8 cellular contexts compared by ENCODE assay signal in the genomic region with DNA sequence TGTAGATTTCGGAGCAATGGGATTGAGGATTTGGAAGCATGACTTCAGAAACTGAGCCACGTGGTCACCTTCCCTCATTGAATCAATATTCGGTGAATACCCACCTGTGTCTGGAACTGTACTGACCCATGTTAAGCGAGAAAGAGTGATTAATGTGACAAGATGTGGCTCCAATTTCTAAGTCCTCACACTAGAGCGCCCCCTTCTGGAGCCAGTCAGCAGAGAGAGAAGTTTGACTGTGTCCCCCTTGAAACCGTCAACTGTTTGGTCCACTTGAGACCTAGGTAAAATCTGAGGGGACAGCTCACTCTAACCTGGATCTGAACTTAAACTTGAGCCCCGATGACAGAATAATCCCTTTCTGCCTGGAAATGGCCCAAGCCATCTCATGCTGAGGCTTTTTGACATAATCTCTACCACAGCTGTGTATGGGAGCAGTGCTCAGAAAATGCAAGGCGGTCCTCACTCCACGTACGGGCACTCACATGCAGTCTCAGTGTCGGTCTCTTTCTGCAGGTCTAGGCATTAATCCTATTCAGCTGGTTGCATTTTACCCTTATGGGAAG. TPM values are rescaled to one million over a fixed set of nuclear protein-coding genes. Genes with fewer than 3 reads are reported as not detected.
DNase-seq lines count a peak whose midpoint lies in the region; ATAC-seq and TF ChIP-seq lines count a peak whose summit lies in the region.

No MANE protein-coding gene starts in this region.

- peak; percentile 47 for TF ChIP-seq RAD21 in Ishikawa (IDR thresholded peaks at IDR 0.05; ENCODE audit: low read depth)

- TF ChIP-seq POLR2A in adrenal gland (IDR thresholded peaks at IDR 0.05): no peak

- POLR2A ChIA-PET in AG04450 (lab: Yijun Ruan, JAX): interaction anchor here (1.5 kb wide), 1 partner anchor 113 kb away, joined by 3 read pairs; no protein-coding TSS in a partner anchor

- H3K4me1 ChIP-seq in adrenal gland (replicated peaks in 1 of 2): peaks cover 0 to 43% of the 10 kb centered on the region in 2 donors

- H3K36me3 ChIP-seq in adrenal gland (replicated peaks in 1 of 2): no peaks in the 10 kb centered on the region

- no peak for TF ChIP-seq EP300 in Ishikawa (IDR thresholded peaks at IDR 0.05; ENCODE audit: borderline replicate concordance)

- H3K9me3 ChIP-seq in AG04450 (ENCODE audit: control insufficient read depth, insufficient read depth, low read length) (no peaks in the 10 kb centered on the region), adrenal gland (replicated peaks in 1 of 3) (no peaks in the 10 kb centered on the region)

- intact Hi-C loops in adrenal gland (cut with DNase I): no loop called here

- no peak for DNase-seq in AG04450 (ENCODE audit: low read depth, low spot score)
- no peak for DNase-seq in adrenal gland
- peak; percentile 30 for DNase-seq in medulla oblongata (ENCODE audit: extremely low spot score)

- TF ChIP-seq CTCF in AG04450 (IDR thresholded peaks at IDR 0.05; ENCODE audit: low read depth, low read length): peak; percentile 44
- peak in 1 of 6 experiments; percentile 15 for TF ChIP-seq CTCF in adrenal gland (IDR thresholded peaks at IDR 0.05)

- CTCF ChIA-PET in AG04450 (lab: Charles Lee): interaction anchor here (0.6 to 1.6 kb wide), 5 partner anchors 28 to 385 kb away, joined by 3 to 6 read pairs (median 3); no protein-coding TSS in a partner anchor

- no peaks in the 10 kb centered on the region for H3K27me3 ChIP-seq in AG04450 (ENCODE audit: control insufficient read depth, insufficient read depth, low read length)
- no peaks in the 10 kb centered on the region for H3K27me3 ChIP-seq in adrenal gland

- H3K4me3 ChIP-seq in AG04450 (ENCODE audit: low read depth, low read length) (no peak overlapping the region), adrenal gland (no peak overlapping the region)

- ATAC-seq in GM19324 (IDR thresholded peaks at IDR 0.05; ENCODE audit: low FRiP score, unreplicated experiment) (no peak), GM19463 (IDR thresholded peaks at IDR 0.05; ENCODE audit: unreplicated experiment) (no peak), HG03196 (IDR thresholded peaks at IDR 0.05; ENCODE audit: unreplicated experiment) (no peak), HG03045 (IDR thresholded peaks at IDR 0.05; ENCODE audit: unreplicated experiment) (no peak)

- H3K27ac ChIP-seq in AG04450 (ENCODE audit: low read depth, low read length): no peak overlapping the region
- peak overlapping the region in 3 of 5 donors; percentile 41 to 88 (median 60) for H3K27ac ChIP-seq in adrenal gland

- 76 to 86% (median 84%) methylated on average over 11 of the region's 11 CpGs for WGBS in adrenal gland, 4 donors

TF ChIP-seq in Ishikawa, 13 proteins besides CTCF, POLR2A, EP300 and RAD21:
- TF ChIP-seq TCF12 (IDR thresholded peaks at IDR 0.05; ENCODE audit: low read depth): no peak
- no peak for TF ChIP-seq TEAD4 (IDR thresholded peaks at IDR 0.05)
- no peak for TF ChIP-seq CEBPB (IDR thresholded peaks at IDR 0.05)
- TF ChIP-seq EGR1 (IDR thresholded peaks at IDR 0.05): no peak
- no peak for TF ChIP-seq FOXM1 (IDR thresholded peaks at IDR 0.05; ENCODE audit: borderline replicate concordance, low read depth)
- no peak for TF ChIP-seq ZBTB7A (IDR thresholded peaks at IDR 0.05; ENCODE audit: low read depth)
- TF ChIP-seq TAF1 (IDR thresholded peaks at IDR 0.05; ENCODE audit: low read depth): no peak
- no peak for TF ChIP-seq NFIC (IDR thresholded peaks at IDR 0.05)
- TF ChIP-seq, protein P1, sequence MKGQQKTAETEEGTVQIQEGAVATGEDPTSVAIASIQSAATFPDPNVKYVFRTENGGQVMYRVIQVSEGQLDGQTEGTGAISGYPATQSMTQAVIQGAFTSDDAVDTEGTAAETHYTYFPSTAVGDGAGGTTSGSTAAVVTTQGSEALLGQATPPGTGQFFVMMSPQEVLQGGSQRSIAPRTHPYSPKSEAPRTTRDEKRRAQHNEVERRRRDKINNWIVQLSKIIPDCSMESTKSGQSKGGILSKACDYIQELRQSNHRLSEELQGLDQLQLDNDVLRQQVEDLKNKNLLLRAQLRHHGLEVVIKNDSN (IDR thresholded peaks at IDR 0.05): no peak
- TF ChIP-seq, protein P2, sequence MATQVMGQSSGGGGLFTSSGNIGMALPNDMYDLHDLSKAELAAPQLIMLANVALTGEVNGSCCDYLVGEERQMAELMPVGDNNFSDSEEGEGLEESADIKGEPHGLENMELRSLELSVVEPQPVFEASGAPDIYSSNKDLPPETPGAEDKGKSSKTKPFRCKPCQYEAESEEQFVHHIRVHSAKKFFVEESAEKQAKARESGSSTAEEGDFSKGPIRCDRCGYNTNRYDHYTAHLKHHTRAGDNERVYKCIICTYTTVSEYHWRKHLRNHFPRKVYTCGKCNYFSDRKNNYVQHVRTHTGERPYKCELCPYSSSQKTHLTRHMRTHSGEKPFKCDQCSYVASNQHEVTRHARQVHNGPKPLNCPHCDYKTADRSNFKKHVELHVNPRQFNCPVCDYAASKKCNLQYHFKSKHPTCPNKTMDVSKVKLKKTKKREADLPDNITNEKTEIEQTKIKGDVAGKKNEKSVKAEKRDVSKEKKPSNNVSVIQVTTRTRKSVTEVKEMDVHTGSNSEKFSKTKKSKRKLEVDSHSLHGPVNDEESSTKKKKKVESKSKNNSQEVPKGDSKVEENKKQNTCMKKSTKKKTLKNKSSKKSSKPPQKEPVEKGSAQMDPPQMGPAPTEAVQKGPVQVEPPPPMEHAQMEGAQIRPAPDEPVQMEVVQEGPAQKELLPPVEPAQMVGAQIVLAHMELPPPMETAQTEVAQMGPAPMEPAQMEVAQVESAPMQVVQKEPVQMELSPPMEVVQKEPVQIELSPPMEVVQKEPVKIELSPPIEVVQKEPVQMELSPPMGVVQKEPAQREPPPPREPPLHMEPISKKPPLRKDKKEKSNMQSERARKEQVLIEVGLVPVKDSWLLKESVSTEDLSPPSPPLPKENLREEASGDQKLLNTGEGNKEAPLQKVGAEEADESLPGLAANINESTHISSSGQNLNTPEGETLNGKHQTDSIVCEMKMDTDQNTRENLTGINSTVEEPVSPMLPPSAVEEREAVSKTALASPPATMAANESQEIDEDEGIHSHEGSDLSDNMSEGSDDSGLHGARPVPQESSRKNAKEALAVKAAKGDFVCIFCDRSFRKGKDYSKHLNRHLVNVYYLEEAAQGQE (IDR thresholded peaks at IDR 0.05; ENCODE audit: low read depth): no peak
- no peak for TF ChIP-seq CREB1 (IDR thresholded peaks at IDR 0.05; ENCODE audit: low read depth)
- TF ChIP-seq, protein P3, sequence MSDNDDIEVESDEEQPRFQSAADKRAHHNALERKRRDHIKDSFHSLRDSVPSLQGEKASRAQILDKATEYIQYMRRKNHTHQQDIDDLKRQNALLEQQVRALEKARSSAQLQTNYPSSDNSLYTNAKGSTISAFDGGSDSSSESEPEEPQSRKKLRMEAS (IDR thresholded peaks at IDR 0.05): no peak
- TF ChIP-seq YY1 (IDR thresholded peaks at IDR 0.05; ENCODE audit: low read depth): no peak

RNA-seq across cellular contexts. Expression of gene LIMD1, which starts 47.8 kb away (rescaled TPM):
- 20.7 and 24.3 TPM in 2 replicates for polyA plus RNA-seq in AG04450 (2011; rRNA removed)
- 62.8 and 81.7 TPM in 2 replicates for polyA minus RNA-seq in AG04450 (2011; rRNA and poly(A)+ RNA removed)
- total RNA-seq in adrenal gland: 10 to 100 TPM in 7 of 8 donors, 1 to 10 TPM in 1; 8.1 to 27.2 (median 20.6) TPM
- 1 to 10 TPM; 2.0 to 8.3 (median 5.6) TPM for polyA plus RNA-seq in adrenal gland
